19 cellular contexts compared by ENCODE assay signal in genomic region chr1:2302292-2302925, GRCh38.
DNase-seq lines count a peak whose midpoint lies in the region; TF ChIP-seq lines count a peak whose summit lies in the region.
"Had no signal": no experiment of that assay in that cellular context is flagged by ENCODE, and none has a peak within 500 bp of the region (broad histone marks: within the 10 kb centered on the region; RNA-seq: fewer than 3 reads in every experiment).

No MANE protein-coding gene starts in this region.

- H3K27ac Mint-ChIP-seq in activated naive CD8-positive, alpha-beta T cell, result peak overlapping the region; percentile 34
- H3K27ac Mint-ChIP-seq in activated naive CD8-positive, alpha-beta T cell treated with anti-CD3 and anti-CD28 coated beads for 36 hours, result no peak overlapping the region
- H3K27ac Mint-ChIP-seq in activated CD4-positive, alpha-beta memory T cell treated with anti-CD3 and anti-CD28 coated beads, Interleukin-2, amount 10 ng/mL, durations not matched to agents 7 days and 5 days, result peak overlapping the region; percentile 97

- in situ Hi-C loops in HAP-1 (cut with MboI; ENCODE audit: low sequenced_read_pairs), result no loop called here

- no peaks in the 10 kb centered on the region for H3K36me3 Mint-ChIP-seq in activated naive CD8-positive, alpha-beta T cell
- H3K36me3 Mint-ChIP-seq in activated naive CD8-positive, alpha-beta T cell treated with anti-CD3 and anti-CD28 coated beads for 36 hours, result peaks cover 9% of the 10 kb centered on the region
- H3K36me3 Mint-ChIP-seq in activated CD4-positive, alpha-beta memory T cell treated with anti-CD3 and anti-CD28 coated beads, Interleukin-2, amount 10 ng/mL, durations not matched to agents 7 days and 5 days (ENCODE audit: low read depth), result peaks cover 31% of the 10 kb centered on the region

- TF ChIP-seq CTCF in liver (IDR thresholded peaks at IDR 0.05; ENCODE audit: low read depth, low read length, missing input control) (no peak), suprapubic skin (IDR thresholded peaks at IDR 0.05) (no peak)

- no peak overlapping the region for H3K4me3 Mint-ChIP-seq in activated naive CD8-positive, alpha-beta T cell
- no peak overlapping the region for H3K4me3 Mint-ChIP-seq in activated naive CD8-positive, alpha-beta T cell treated with anti-CD3 and anti-CD28 coated beads for 36 hours
- H3K4me3 Mint-ChIP-seq in activated CD4-positive, alpha-beta memory T cell treated with anti-CD3 and anti-CD28 coated beads, Interleukin-2, amount 10 ng/mL, durations not matched to agents 7 days and 5 days, result no peak overlapping the region

- H3K27ac ChIP-seq in liver (ENCODE audit: low read depth in 1 of 2, low read length in 2 of 2), result peak overlapping the region in 1 of 2 donors; percentile 42
- peak overlapping the region; percentile 83 for H3K27ac ChIP-seq in suprapubic skin
- H3K27ac ChIP-seq: VCaP had no signal

- H3K9me3 Mint-ChIP-seq in activated naive CD8-positive, alpha-beta T cell (ENCODE audit: low read depth), result no peaks in the 10 kb centered on the region
- no peaks in the 10 kb centered on the region for H3K9me3 Mint-ChIP-seq in activated naive CD8-positive, alpha-beta T cell treated with anti-CD3 and anti-CD28 coated beads for 36 hours
- no peaks in the 10 kb centered on the region for H3K9me3 Mint-ChIP-seq in activated CD4-positive, alpha-beta memory T cell treated with anti-CD3 and anti-CD28 coated beads, Interleukin-2, amount 10 ng/mL, durations not matched to agents 7 days and 5 days
- H3K9me3 Mint-ChIP-seq: stimulated activated naive CD8-positive, alpha-beta T cell treated with anti-CD3 and anti-CD28 coated beads, Interleukin-15, Interleukin-2, amounts not matched to agents 100 ng/mL and 50 ng/mL, for 24 hours had no signal

- H3K4me1 Mint-ChIP-seq in activated naive CD8-positive, alpha-beta T cell (ENCODE audit: low read depth), result peaks cover 44% of the 10 kb centered on the region
- H3K4me1 Mint-ChIP-seq in activated naive CD8-positive, alpha-beta T cell treated with anti-CD3 and anti-CD28 coated beads for 36 hours, result peaks cover 33% of the 10 kb centered on the region
- H3K4me1 Mint-ChIP-seq in activated CD4-positive, alpha-beta memory T cell treated with anti-CD3 and anti-CD28 coated beads, Interleukin-2, amount 10 ng/mL, durations not matched to agents 7 days and 5 days, result peaks cover 55% of the 10 kb centered on the region

- no peaks in the 10 kb centered on the region for H3K27me3 Mint-ChIP-seq in activated naive CD8-positive, alpha-beta T cell
- no peaks in the 10 kb centered on the region for H3K27me3 Mint-ChIP-seq in activated naive CD8-positive, alpha-beta T cell treated with anti-CD3 and anti-CD28 coated beads for 36 hours
- H3K27me3 Mint-ChIP-seq in activated CD4-positive, alpha-beta memory T cell treated with anti-CD3 and anti-CD28 coated beads, Interleukin-2, amount 10 ng/mL, durations not matched to agents 7 days and 5 days, result no peaks in the 10 kb centered on the region
- H3K27me3 Mint-ChIP-seq: stimulated activated naive CD8-positive, alpha-beta T cell treated with anti-CD3 and anti-CD28 coated beads, Interleukin-15, Interleukin-2, amounts not matched to agents 100 ng/mL and 50 ng/mL, for 24 hours had no signal

- H3K4me1 ChIP-seq in liver (ENCODE audit: control insufficient read depth in 4 of 4, insufficient read depth in 4 of 4, low read length in 3 of 4) (peaks cover 9 to 48% (median 27%) of the 10 kb centered on the region in 4 donors), suprapubic skin (peaks cover 74% of the 10 kb centered on the region), HAP-1 (no peaks in the 10 kb centered on the region)

- DNase-seq in activated naive CD8-positive, alpha-beta T cell treated with anti-CD3 and anti-CD28 coated beads for 36 hours, result no peak
- DNase-seq in activated CD4-positive, alpha-beta memory T cell treated with anti-CD3 and anti-CD28 coated beads, Interleukin-2, amount 10 ng/mL, durations not matched to agents 7 days and 5 days, result no peak
- DNase-seq in suprapubic skin (ENCODE audit: low spot score in 2 of 2) (no peak), HAP-1 (ENCODE audit: low spot score in 2 of 2) (no peak), iPS-NIHi7 (ENCODE audit: extremely low spot score) (no peak), hypothalamus (lab: John Stamatoyannopoulos, UW) (no peak)
- DNase-seq: effector CD4-positive, alpha-beta T cell; GDM1; GM23248; Kasumi-1; left cardiac atrium; NCI-H1436; posterior cingulate gyrus; stimulated activated CD4-positive, alpha-beta T cell treated with anti-CD3 and anti-CD28 coated beads, Interleukin-12 subunit alpha, Interleukin-12 subunit beta, amount 100 ng/mL, for 4 hours; SW 1271 had no signal

- CTCF ChIA-PET in activated CD4-positive, alpha-beta memory T cell treated with anti-CD3 and anti-CD28 coated beads, Interleukin-2, amount 10 ng/mL, durations not matched to agents 7 days and 5 days (lab: Charles Lee), result interaction anchor here (2.5 kb wide), 1 partner anchor 9 kb away, joined by 11 read pairs; no protein-coding TSS in a partner anchor

- H3K9ac ChIP-seq in liver (ENCODE audit: low read depth in 1 of 2, low read length in 2 of 2), result no peak overlapping the region

- no peak for TF ChIP-seq RAD21 in liver (IDR thresholded peaks at IDR 0.05)

- no peaks in the 10 kb centered on the region for H3K27me3 ChIP-seq in liver (ENCODE audit: control insufficient read depth in 4 of 4, insufficient read depth in 4 of 4, low read length in 3 of 4)
- H3K27me3 ChIP-seq in suprapubic skin, result no peaks in the 10 kb centered on the region
- H3K27me3 ChIP-seq in HAP-1 (ENCODE audit: low read depth), result no peaks in the 10 kb centered on the region

- no peak for TF ChIP-seq EP300 in suprapubic skin (IDR thresholded peaks at IDR 0.05)

- H3K9me3 ChIP-seq in liver (ENCODE audit: control insufficient read depth in 4 of 4, low read length in 3 of 4) (no peaks in the 10 kb centered on the region), suprapubic skin (no peaks in the 10 kb centered on the region), HAP-1 (no peaks in the 10 kb centered on the region)

- no peak for TF ChIP-seq POLR2A in suprapubic skin (IDR thresholded peaks at IDR 0.05)

- POLR2A ChIA-PET in activated CD4-positive, alpha-beta memory T cell treated with anti-CD3 and anti-CD28 coated beads, Interleukin-2, amount 10 ng/mL, durations not matched to agents 7 days and 5 days (lab: Charles Lee), result interaction anchor here (0.9 to 10.2 kb wide), 7 partner anchors 11 to 110 kb away, joined by 3 to 148 read pairs (median 5); partner anchors contain the start of gene SKI

- H3K36me3 ChIP-seq in liver (ENCODE audit: control insufficient read depth in 4 of 4, insufficient read depth in 3 of 4, low read depth in 1 of 4, low read length in 3 of 4), result peaks cover 18 to 40% (median 24%) of the 10 kb centered on the region in 4 donors
- H3K36me3 ChIP-seq in suprapubic skin, result peaks cover 43% of the 10 kb centered on the region
- peaks cover 28% of the 10 kb centered on the region for H3K36me3 ChIP-seq in HAP-1 (replicated peaks)

- 84% methylated on average over 24 of the region's 24 CpGs for WGBS in liver
- 84% methylated on average over 23 of the region's 24 CpGs for WGBS in suprapubic skin

- H3K4me3 ChIP-seq in liver (ENCODE audit: low read depth in 1 of 3, low read length in 3 of 3), result no peak overlapping the region
- no peak overlapping the region for H3K4me3 ChIP-seq in suprapubic skin
- H3K4me3 ChIP-seq in HAP-1, result no peak overlapping the region
- H3K4me3 ChIP-seq: GM23248 had no signal

TF ChIP-seq in liver, 16 proteins besides CTCF, POLR2A, EP300 and RAD21:
- TF ChIP-seq EGR1 (IDR thresholded peaks at IDR 0.05; ENCODE audit: low read depth in 2 of 2) (no peak), HNF4A (conservative IDR thresholded peaks at IDR 0.05) (peak; percentile 31 to 33)
